ENCODE assay signal across 18 cellular contexts in the genomic region with DNA sequence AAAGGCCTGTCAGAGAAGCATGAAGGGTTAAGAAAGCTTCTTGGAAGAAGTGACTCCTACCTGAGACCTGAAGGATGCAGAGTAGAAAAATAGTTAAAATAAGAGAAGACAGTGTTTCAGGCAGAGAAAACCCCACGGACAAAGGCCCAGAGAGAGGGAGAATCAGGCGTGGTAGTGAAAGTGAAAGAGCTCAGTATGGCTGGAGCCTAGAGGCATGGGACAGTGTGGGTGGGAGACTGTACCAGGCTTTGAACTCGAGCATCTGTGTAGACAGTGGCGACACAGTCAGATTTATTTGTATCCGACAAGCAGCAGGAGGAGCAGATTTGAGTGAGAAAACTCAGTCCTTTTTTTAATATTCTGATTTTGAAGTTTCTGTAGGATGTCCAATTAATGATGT.
"Had no signal": no experiment of that assay in that cellular context is flagged by ENCODE, and none has a peak within 500 bp of the region (broad histone marks: within the 10 kb centered on the region; RNA-seq: fewer than 3 reads in every experiment).

No MANE protein-coding gene starts in this region.

- ATAC-seq: esophagus mucosa; left lung; mucosa of descending colon; naive thymus-derived CD4-positive, alpha-beta T cell; sciatic nerve; stimulated activated naive CD8-positive, alpha-beta T cell treated with anti-CD3 and anti-CD28 coated beads, Interleukin-15, amount 100 ng/mL, for 72 hours; upper lobe of right lung had no signal

- DNase-seq: activated CD4-positive, alpha-beta T cell treated with anti-CD3 and anti-CD28 coated beads, Interleukin-2, amount 10 ng/mL, durations not matched to agents 7 days and 5 days; activated CD4-positive, CD25-positive, alpha-beta regulatory T cell; activated CD8-positive, alpha-beta memory T cell treated with anti-CD3 and anti-CD28 coated beads, Interleukin-2, amount 50 U/mL, for 48 hours; activated gamma-delta T cell treated with Interleukin-2 at 50 U/mL for 16 hours; amniotic stem cell; colonic mucosa; hippocampal formation; kidney; left lung; mucosa of descending colon; naive thymus-derived CD4-positive, alpha-beta T cell; ovary; spleen; stimulated activated naive CD8-positive, alpha-beta T cell treated with anti-CD3 and anti-CD28 coated beads, Interleukin-15, amount 100 ng/mL, for 72 hours; testis; upper lobe of right lung had no signal

- H3K4me3 ChIP-seq: colonic mucosa, left lung, mucosa of descending colon, ovary, spleen, testis, upper lobe of right lung had no signal

- H3K9me3 ChIP-seq: colonic mucosa, left lung, mucosa of descending colon, ovary, spleen, testis, upper lobe of right lung had no signal

- H3K27ac ChIP-seq: colonic mucosa, left lung, ovary, spleen, testis, upper lobe of right lung had no signal

- H3K4me1 ChIP-seq: colonic mucosa, left lung, testis, upper lobe of right lung had no signal

- H3K27me3 ChIP-seq: colonic mucosa, ovary, spleen, testis, upper lobe of right lung had no signal

- H3K36me3 ChIP-seq: colonic mucosa, left lung, ovary, spleen, upper lobe of right lung had no signal
